19 cellular contexts compared by ENCODE assay signal in the genomic region with DNA sequence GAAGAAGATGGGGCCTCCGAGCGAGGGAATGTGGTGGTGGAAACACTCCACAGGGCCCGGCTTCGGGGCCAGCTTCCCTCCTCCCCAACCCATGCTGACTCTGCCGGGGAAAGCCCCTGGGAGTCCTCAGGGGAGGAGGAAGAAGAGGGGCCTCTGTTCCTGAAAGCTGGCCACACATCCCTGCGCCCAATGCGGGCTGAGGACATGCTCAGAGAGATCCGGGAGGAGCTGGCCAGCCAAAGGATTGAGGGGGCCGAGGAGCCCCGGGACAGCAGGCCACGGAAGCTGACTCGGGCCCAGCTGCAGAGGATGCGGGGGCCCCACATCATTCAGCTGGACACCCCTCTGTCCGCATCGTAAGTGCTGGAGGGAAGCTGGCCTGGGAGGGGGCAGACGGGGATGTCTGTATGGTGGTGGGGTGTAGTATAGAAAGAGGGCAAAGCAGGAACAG. TPM values are rescaled to one million over a fixed set of nuclear protein-coding genes. Genes with fewer than 3 reads are reported as not detected.
DNase-seq lines count a peak whose midpoint lies in the region; ATAC-seq and TF ChIP-seq lines count a peak whose summit lies in the region.
"Had no signal": no experiment of that assay in that cellular context is flagged by ENCODE, and none has a peak within 500 bp of the region (broad histone marks: within the 10 kb centered on the region; RNA-seq: fewer than 3 reads in every experiment).

No MANE protein-coding gene starts in this region.

- no peak overlapping the region for H3K4me2 ChIP-seq in SK-N-SH

- intact Hi-C loops in Right ventricle myocardium inferior (cut with DNase I) = loop anchor here (5.0 kb wide), 1 partner anchor 205 kb away; the partner anchor contains the start of gene GAPDH

- POLR2A ChIA-PET in naive thymus-derived CD8-positive, alpha-beta T cell (lab: Charles Lee) = interaction anchor here (1.1 to 17.3 kb wide), 5 partner anchors 12 to 134 kb away, joined by 3 to 358 read pairs (median 6); no protein-coding TSS in a partner anchor
- POLR2A ChIA-PET in SK-N-SH (lab: Yijun Ruan, JAX) = no interaction called here

- no peaks in the 10 kb centered on the region for H3K9me2 ChIP-seq in SK-N-SH

- H3K4me3 ChIP-seq in subcutaneous abdominal adipose tissue (ENCODE audit: low read depth in 1 of 5, low read length in 5 of 5) (no peak overlapping the region), SK-N-SH (ENCODE audit: low read depth in 2 of 2, low read length in 1 of 2) (no peak overlapping the region)

- peaks cover 56% of the 10 kb centered on the region for H3F3A ChIP-seq in SK-N-SH (replicated peaks; ENCODE audit: insufficient read depth)

- H3K27me3 ChIP-seq in subcutaneous abdominal adipose tissue (ENCODE audit: control insufficient read depth in 5 of 5, insufficient read depth in 4 of 5, low read length in 5 of 5) (no peaks in the 10 kb centered on the region), SK-N-SH (ENCODE audit: insufficient read depth) (no peaks in the 10 kb centered on the region)

- H3K4me3 Mint-ChIP-seq in HFFc6 = no peak overlapping the region
- H3K4me3 Mint-ChIP-seq in naive thymus-derived CD8-positive, alpha-beta T cell = no peak overlapping the region
- H3K4me3 Mint-ChIP-seq: activated naive CD4-positive, alpha-beta T cell treated with anti-CD3 and anti-CD28 coated beads, Interleukin-2, amount 50 U/mL, for 24 hours; T-cell had no signal

- no peak for TF ChIP-seq RAD21 in SK-N-SH (IDR thresholded peaks at IDR 0.05; ENCODE audit: low read length)

- H3K9me3 ChIP-seq in subcutaneous abdominal adipose tissue (ENCODE audit: control insufficient read depth in 5 of 5, low read length in 5 of 5) = no peaks in the 10 kb centered on the region
- no peaks in the 10 kb centered on the region for H3K9me3 ChIP-seq in SK-N-SH

- H3K36me3 Mint-ChIP-seq in HFFc6 (ENCODE audit: low read depth) = peaks cover 23% of the 10 kb centered on the region
- H3K36me3 Mint-ChIP-seq in naive thymus-derived CD8-positive, alpha-beta T cell = peaks cover 0 to 53% (median 12%) of the 10 kb centered on the region in 3 donors

- H3K27ac Mint-ChIP-seq in HFFc6 = peak overlapping the region; percentile 36; the same call in 1 of the 2 replicates
- peak overlapping the region in 6 of 10 donors; percentile 11 to 81 (median 65) for H3K27ac Mint-ChIP-seq in naive thymus-derived CD8-positive, alpha-beta T cell
- H3K27ac Mint-ChIP-seq: activated naive CD4-positive, alpha-beta T cell treated with anti-CD3 and anti-CD28 coated beads, Interleukin-2, amount 50 U/mL, for 24 hours had no signal

- 91% methylated on average over 16 of the region's 16 CpGs for WGBS in SK-N-SH (ENCODE audit: low lambda C conversion rate)

- H3K9ac ChIP-seq in subcutaneous abdominal adipose tissue (ENCODE audit: low read length in 5 of 5) (peak overlapping the region in 2 of 5 donors; percentile 16 to 44), SK-N-SH (no peak overlapping the region)
- H3K9ac ChIP-seq: parathyroid adenoma had no signal

- peaks cover 64% of the 10 kb centered on the region for H3K4me1 Mint-ChIP-seq in HFFc6 (ENCODE audit: low read depth)
- H3K4me1 Mint-ChIP-seq in naive thymus-derived CD8-positive, alpha-beta T cell = peaks cover 39 to 69% (median 59%) of the 10 kb centered on the region in 4 donors

- H3K79me2 ChIP-seq in SK-N-SH (ENCODE audit: insufficient read depth) = peaks cover 26% of the 10 kb centered on the region

- no peak for TF ChIP-seq EP300 in SK-N-SH (IDR thresholded peaks at IDR 0.05; ENCODE audit: borderline replicate concordance in 1 of 2, low read depth in 1 of 2, low read length in 1 of 2)

- H3K9me3 Mint-ChIP-seq in HFFc6 = no peaks in the 10 kb centered on the region
- H3K9me3 Mint-ChIP-seq in naive thymus-derived CD8-positive, alpha-beta T cell = no peaks in the 10 kb centered on the region
- H3K9me3 Mint-ChIP-seq: activated naive CD4-positive, alpha-beta T cell treated with anti-CD3 and anti-CD28 coated beads, Interleukin-2, amount 50 U/mL, for 24 hours; T-cell had no signal

- CTCF ChIA-PET in SK-N-SH (lab: Yijun Ruan, JAX) = interaction anchor here (2.3 kb wide), 1 partner anchor 138 kb away, joined by 20 read pairs; no protein-coding TSS in a partner anchor

- no peaks in the 10 kb centered on the region; the same call in 1 of the 2 replicates for H4K20me1 ChIP-seq in SK-N-SH (ENCODE audit: insufficient read depth)

- TF ChIP-seq CTCF in HFFc6 (IDR thresholded peaks at IDR 0.05) (no peak), SK-N-SH (IDR thresholded peaks at IDR 0.05) (no peak)

- ATAC-seq in Right ventricle myocardium inferior = peak; percentile 21
- no peak for ATAC-seq in naive thymus-derived CD8-positive, alpha-beta T cell
- no peak for ATAC-seq in HG03354 (IDR thresholded peaks at IDR 0.05; ENCODE audit: poor library complexity, severe bottlenecking, unreplicated experiment)
- ATAC-seq: T-cell had no signal

- no peaks in the 10 kb centered on the region; the same call in none of the 2 replicates for H3K27me3 Mint-ChIP-seq in HFFc6 (ENCODE audit: insufficient read depth)
- peaks cover 0 to 6% (median 0%) of the 10 kb centered on the region in 5 donors for H3K27me3 Mint-ChIP-seq in naive thymus-derived CD8-positive, alpha-beta T cell
- H3K27me3 Mint-ChIP-seq: activated naive CD4-positive, alpha-beta T cell treated with anti-CD3 and anti-CD28 coated beads, Interleukin-2, amount 50 U/mL, for 24 hours; T-cell had no signal

- H3K27ac ChIP-seq in subcutaneous abdominal adipose tissue (ENCODE audit: low read depth, low read length) (peak overlapping the region; percentile 98), SK-N-SH (ENCODE audit: low read depth in 2 of 2, low read length in 1 of 2) (no peak overlapping the region)
- H3K27ac ChIP-seq: parathyroid adenoma had no signal

- H2AFZ ChIP-seq in SK-N-SH (ENCODE audit: low read depth) = no peak overlapping the region
- H2AFZ ChIP-seq: parathyroid adenoma had no signal

- H3K4me1 ChIP-seq in subcutaneous abdominal adipose tissue (ENCODE audit: control insufficient read depth in 5 of 5, insufficient read depth in 5 of 5, low read length in 5 of 5) (peaks cover 11 to 79% (median 65%) of the 10 kb centered on the region in 5 donors), SK-N-SH (ENCODE audit: control insufficient read depth in 1 of 2, insufficient read depth in 2 of 2, low read depth in 1 of 2, low read length in 1 of 2) (peaks cover 4 to 25% of the 10 kb centered on the region in 2 experiments; a peak in 3 of 4 replicates)

- H3K36me3 ChIP-seq in subcutaneous abdominal adipose tissue (ENCODE audit: control insufficient read depth in 5 of 5, insufficient read depth in 5 of 5, low read length in 5 of 5) (peaks cover 6 to 59% (median 50%) of the 10 kb centered on the region in 5 donors), SK-N-SH (replicated peaks in 1 of 2; ENCODE audit: control insufficient read depth in 1 of 2, insufficient read depth in 2 of 2, low read length in 1 of 2) (peaks cover 32 to 47% of the 10 kb centered on the region in 2 experiments)

- no peak for DNase-seq in HFFc6
- DNase-seq in Right ventricle myocardium inferior (ENCODE audit: missing footprints) = no peak
- no peak for DNase-seq in naive thymus-derived CD8-positive, alpha-beta T cell
- no peak for DNase-seq in dedifferentiated amniotic fluid mesenchymal stem cell (ENCODE audit: extremely low spot score)
- no peak for DNase-seq in SK-N-SH
- no peak for DNase-seq in HK-2 (ENCODE audit: unreplicated experiment)
- DNase-seq: activated CD8-positive, alpha-beta memory T cell treated with anti-CD3 and anti-CD28 coated beads, Interleukin-2, amount 50 U/mL, for 4 hours; caudate nucleus; DND-41; GOT3; NCI-H2081; NCI-H526 treated with DMSO at 0.1 percent for 48 hours; stimulated activated CD8-positive, alpha-beta memory T cell treated with anti-CD3 and anti-CD28 coated beads, Interleukin-4, amount 100 ng/mL, for 48 hours; T-cell had no signal

TF ChIP-seq in SK-N-SH, 30 proteins besides CTCF, POLR2A, EP300 and RAD21 (continues in another document):
- TF ChIP-seq NRF1 (IDR thresholded peaks at IDR 0.05; ENCODE audit: low read depth, low read length) (no peak), NFIC (IDR thresholded peaks at IDR 0.05; ENCODE audit: borderline replicate concordance) (no peak), FOXM1 (IDR thresholded peaks at IDR 0.05; ENCODE audit: low read depth) (no peak), SMC3 (IDR thresholded peaks at IDR 0.05; ENCODE audit: low read depth, low read length) (no peak), SIN3A (IDR thresholded peaks at IDR 0.05; ENCODE audit: borderline replicate concordance, low read depth, low read length) (no peak)

RNA-seq across cellular contexts. Expression of gene TNFRSF1A, which starts 14.3 kb away (rescaled TPM):
- 100 to 1,000 TPM; 105 to 122 (median 112) TPM for total RNA-seq in HFFc6 (2021; fragmentation: NEBNext Ultra II Directional; extraction: Animal tissue kit (Norgen Biotek cat#: 25700))
- 59.8 TPM for total RNA-seq in Right ventricle myocardium inferior
- total RNA-seq in naive thymus-derived CD8-positive, alpha-beta T cell = 10 to 100 TPM; 91.7 to 97.6 TPM
- polyA plus RNA-seq in naive thymus-derived CD8-positive, alpha-beta T cell = 10 to 100 TPM; 19.5 to 43.7 (median 31.1) TPM
- 68.3 and 92.9 TPM in 2 replicates for polyA plus RNA-seq in SK-N-SH (2012; rRNA removed)
- 86.7 and 93.2 TPM in 2 replicates for polyA plus RNA-seq in SK-N-SH (2012; cell fraction: cytosol; rRNA removed)
- polyA plus RNA-seq in SK-N-SH (2012; cell fraction: nucleus; rRNA removed) = 72.6 and 75.2 TPM in 2 replicates

RNA-seq across cellular contexts. Expression of gene PLEKHG6, which starts 17.1 kb away (rescaled TPM):
- not detected for total RNA-seq in HFFc6 (2021; fragmentation: NEBNext Ultra II Directional; extraction: Animal tissue kit (Norgen Biotek cat#: 25700))
- 0.49 TPM for total RNA-seq in Right ventricle myocardium inferior
- total RNA-seq in naive thymus-derived CD8-positive, alpha-beta T cell = not detected
- under 1 TPM; 0.14 to 0.17 (median 0.15) TPM for polyA plus RNA-seq in naive thymus-derived CD8-positive, alpha-beta T cell
- polyA plus RNA-seq in SK-N-SH (2012; rRNA removed) = 0.15 and 0.20 TPM in 2 replicates
- 0.10 and 0.13 TPM in 2 replicates for polyA plus RNA-seq in SK-N-SH (2012; cell fraction: cytosol; rRNA removed)
- polyA plus RNA-seq in SK-N-SH (2012; cell fraction: nucleus; rRNA removed) = 0.27 and 0.68 TPM in 2 replicates
- polyA plus RNA-seq: BJ had no signal

RNA-seq across cellular contexts. Expression of gene SCNN1A, which starts 47.7 kb away (rescaled TPM):
- total RNA-seq in HFFc6 (2021; fragmentation: NEBNext Ultra II Directional; extraction: Animal tissue kit (Norgen Biotek cat#: 25700)) = under 1 TPM in 1 of 6 experiments, not detected in 5; 0.18 TPM
- total RNA-seq in Right ventricle myocardium inferior = 0.46 TPM
- total RNA-seq in naive thymus-derived CD8-positive, alpha-beta T cell = 1 to 10 TPM; 4.0 to 4.7 TPM
- polyA plus RNA-seq in naive thymus-derived CD8-positive, alpha-beta T cell = under 1 TPM; 0.06 to 0.65 (median 0.23) TPM
- polyA plus RNA-seq in SK-N-SH (2012; rRNA removed) = 0.71 and 1.6 TPM in 2 replicates
- 0.97 and 0.98 TPM in 2 replicates for polyA plus RNA-seq in SK-N-SH (2012; cell fraction: cytosol; rRNA removed)
- polyA plus RNA-seq in SK-N-SH (2012; cell fraction: nucleus; rRNA removed) = 1.2 and 1.6 TPM in 2 replicates

RNA-seq across cellular contexts. Expression of gene LTBR, which starts 56.3 kb away (rescaled TPM):
- 100 to 1,000 TPM in 3 of 6 experiments, 10 to 100 TPM in 3; 91.5 to 124 (median 106) TPM for total RNA-seq in HFFc6 (2021; fragmentation: NEBNext Ultra II Directional; extraction: Animal tissue kit (Norgen Biotek cat#: 25700))
- total RNA-seq in Right ventricle myocardium inferior = 34.3 TPM
- under 1 TPM; 0.91 to 0.93 TPM for total RNA-seq in naive thymus-derived CD8-positive, alpha-beta T cell
- polyA plus RNA-seq in naive thymus-derived CD8-positive, alpha-beta T cell = under 1 TPM in 1 of 3 donors, not detected in 2; 0.23 TPM
- 0.10 and 0.12 TPM in 2 replicates for polyA plus RNA-seq in SK-N-SH (2012; rRNA removed)
- polyA plus RNA-seq in SK-N-SH (2012; cell fraction: cytosol; rRNA removed) = 0.03 and 0.06 TPM in 2 replicates
- polyA plus RNA-seq in SK-N-SH (2012; cell fraction: nucleus; rRNA removed) = 0.32 and 0.73 TPM in 2 replicates
